In genomic region chr9:87662808-87663528, GRCh38 we compare ENCODE assay signal across 8 cellular contexts.
DNase-seq lines count a peak whose midpoint lies in the region; ATAC-seq and TF ChIP-seq lines count a peak whose summit lies in the region.

No MANE protein-coding gene starts in this region.

- peaks cover 0 to 4% (median 0%) of the 10 kb centered on the region in 5 donors for H3K36me3 Mint-ChIP-seq in naive thymus-derived CD4-positive, alpha-beta T cell

- CTCF ChIA-PET in naive thymus-derived CD4-positive, alpha-beta T cell (lab: Charles Lee) = interaction anchor here (1.1 kb wide), 1 partner anchor 60 kb away, joined by 4 read pairs; no protein-coding TSS in a partner anchor

- H3K4me1 ChIP-seq in naive thymus-derived CD4-positive, alpha-beta T cell (ENCODE audit: control insufficient read depth in 2 of 2, insufficient read depth in 2 of 2, low read length in 2 of 2) = no peaks in the 10 kb centered on the region

- H3K27ac ChIP-seq in naive thymus-derived CD4-positive, alpha-beta T cell (ENCODE audit: low read depth, low read length) = no peak overlapping the region

- H3K9me3 ChIP-seq in naive thymus-derived CD4-positive, alpha-beta T cell (ENCODE audit: control insufficient read depth in 2 of 3, low read length in 3 of 3) = peaks cover 0 to 10% (median 0%) of the 10 kb centered on the region in 3 experiments

- intact Hi-C loops in naive thymus-derived CD4-positive, alpha-beta T cell (cut with micrococcal nuclease) = loop anchor here in 1 of 2 donors (10.0 kb wide), 1 partner anchor 1248 kb away; no protein-coding TSS in a partner anchor

- peaks cover 0 to 15% (median 2%) of the 10 kb centered on the region in 5 donors for H3K27me3 Mint-ChIP-seq in naive thymus-derived CD4-positive, alpha-beta T cell

- peak; percentile 32 for ATAC-seq in naive thymus-derived CD4-positive, alpha-beta T cell
- no peak for ATAC-seq in HG03025 (IDR thresholded peaks at IDR 0.05; ENCODE audit: low FRiP score, unreplicated experiment)

- peaks cover 0 to 4% (median 0%) of the 10 kb centered on the region in 7 donors for H3K4me1 Mint-ChIP-seq in naive thymus-derived CD4-positive, alpha-beta T cell

- no peak overlapping the region for H3K27ac Mint-ChIP-seq in naive thymus-derived CD4-positive, alpha-beta T cell

- no peaks in the 10 kb centered on the region for H3K27me3 ChIP-seq in naive thymus-derived CD4-positive, alpha-beta T cell (ENCODE audit: control insufficient read depth in 2 of 2, insufficient read depth in 2 of 2, low read length in 2 of 2)

- H3K4me3 Mint-ChIP-seq in naive thymus-derived CD4-positive, alpha-beta T cell = no peak overlapping the region

- H3K9me3 Mint-ChIP-seq in naive thymus-derived CD4-positive, alpha-beta T cell = peaks cover 0 to 12% (median under 1%) of the 10 kb centered on the region in 11 donors

- no peaks in the 10 kb centered on the region for H3K36me3 ChIP-seq in naive thymus-derived CD4-positive, alpha-beta T cell (ENCODE audit: control insufficient read depth in 2 of 3, insufficient read depth in 3 of 3, low read length in 3 of 3)

- no peak for TF ChIP-seq POLR2A in erythroblast (IDR thresholded peaks at IDR 0.05; ENCODE audit: low read length)

- POLR2A ChIA-PET in naive thymus-derived CD4-positive, alpha-beta T cell (lab: Charles Lee) = no interaction called here

- peak; percentile 44 to 63 for DNase-seq in activated CD4-positive, alpha-beta T cell treated with anti-CD3 and anti-CD28 coated beads for 24 hours (ENCODE audit: low read depth in 2 of 2)
- no peak for DNase-seq in activated CD4-positive, alpha-beta T cell treated with anti-CD3 and anti-CD28 coated beads for 1 hour
- DNase-seq in NCI-H1092 treated with DMSO at 0.1 percent for 48 hours (lab: John Stamatoyannopoulos, UW) (peak; percentile 53), erythroblast (lab: John Stamatoyannopoulos, UW) (peak; percentile 74 to 89), superior temporal gyrus (ENCODE audit: extremely low spot score) (peak; percentile 61)
- DNase-seq in activated CD4-positive, alpha-beta T cell treated with anti-CD3 and anti-CD28 coated beads, Interleukin-2, amount 50 U/mL, for 4 hours = peak; percentile 14 to 18
- peak in 4 of 9 donors; percentile 21 to 59 (median 28) for DNase-seq in naive thymus-derived CD4-positive, alpha-beta T cell

- H3K4me3 ChIP-seq in naive thymus-derived CD4-positive, alpha-beta T cell (ENCODE audit: low read length) = no peak overlapping the region
